ENCODE assay signal across 30 cellular contexts in genomic region chr4:72602396-72602795, GRCh38.
"Had no signal": no experiment of that assay in that cellular context is flagged by ENCODE, and none has a peak within 500 bp of the region (broad histone marks: within the 10 kb centered on the region; RNA-seq: fewer than 3 reads in every experiment).

No MANE protein-coding gene starts in this region.

- H3K27ac ChIP-seq: brain microvascular endothelial cell, cardiac muscle cell, colonic mucosa, esophagus muscularis mucosa, gastroesophageal sphincter, heart right ventricle, hepatocyte had no signal

- H3K36me3 ChIP-seq: brain microvascular endothelial cell, cardiac muscle cell, colonic mucosa, esophagus muscularis mucosa, gastroesophageal sphincter, heart right ventricle had no signal

- FAIRE-seq: astrocyte had no signal

- H3K4me1 ChIP-seq: colonic mucosa, esophagus muscularis mucosa, gastroesophageal sphincter, heart right ventricle had no signal

- ATAC-seq: activated CD4-positive, alpha-beta T cell treated with anti-CD3 and anti-CD28 coated beads for 36 hours; activated CD8-positive, alpha-beta memory T cell treated with anti-CD3 and anti-CD28 coated beads, Interleukin-2, amount 10 ng/mL, durations not matched to agents 7 days and 5 days; activated CD8-positive, alpha-beta T cell treated with anti-CD3 and anti-CD28 coated beads, Interleukin-2, amount 10 ng/mL, durations not matched to agents 7 days and 5 days; activated T-cell treated with anti-CD3 and anti-CD28 coated beads, Interleukin-2, amount 50 U/mL, for 72 hours; gastroesophageal sphincter; heart right ventricle had no signal

- H3K4me3 ChIP-seq: cardiac muscle cell, colonic mucosa, esophagus muscularis mucosa, gastroesophageal sphincter, heart right ventricle, hepatocyte had no signal

- H3K27me3 ChIP-seq: brain microvascular endothelial cell, cardiac muscle cell, colonic mucosa, esophagus muscularis mucosa, gastroesophageal sphincter, heart right ventricle, hepatocyte had no signal

- DNase-seq: activated CD4-positive, alpha-beta memory T cell treated with anti-CD3 and anti-CD28 coated beads for 36 hours; activated CD4-positive, alpha-beta T cell treated with anti-CD3 and anti-CD28 coated beads for 36 hours; activated CD4-positive, alpha-beta T cell treated with anti-CD3 and anti-CD28 coated beads, Interleukin-2, amount 10 ng/mL, durations not matched to agents 24 days and 14 days; activated CD4-positive, CD25-positive, alpha-beta regulatory T cell; activated CD4-positive, CD25-positive, alpha-beta regulatory T cell treated with anti-CD3 and anti-CD28 coated beads, Interleukin-2, amount 50 U/mL, for 72 hours; activated CD8-positive, alpha-beta memory T cell treated with anti-CD3 and anti-CD28 coated beads, Interleukin-2, amount 10 ng/mL, durations not matched to agents 7 days and 5 days; activated CD8-positive, alpha-beta memory T cell treated with anti-CD3 and anti-CD28 coated beads, Interleukin-2, amount 50 U/mL, for 48 hours; activated CD8-positive, alpha-beta T cell treated with anti-CD3 and anti-CD28 coated beads, Interleukin-2, amount 10 ng/mL, durations not matched to agents 7 days and 5 days; activated gamma-delta T cell; activated naive CD4-positive, alpha-beta T cell; activated naive CD4-positive, alpha-beta T cell treated with anti-CD3 and anti-CD28 coated beads, Interleukin-2, amount 50 U/mL, for 16 hours; activated T-cell treated with anti-CD3 and anti-CD28 coated beads for 4 hours; activated T-cell treated with anti-CD3 and anti-CD28 coated beads, Interleukin-2, amount 50 U/mL, for 24 hours; activated T-cell treated with anti-CD3 and anti-CD28 coated beads, Interleukin-2, amount 50 U/mL, for 72 hours; amniotic stem cell; anterior cingulate cortex; brain microvascular endothelial cell; central memory CD4-positive, alpha-beta T cell; cerebellar nuclear complex; colonic mucosa; effector CD8-positive, alpha-beta T cell; erythroblast; foreskin melanocyte; heart right ventricle; T-helper 2 cell had no signal

- H3K9me3 ChIP-seq: colonic mucosa, esophagus muscularis mucosa, gastroesophageal sphincter had no signal
